1 cellular context compared by ENCODE assay signal in the genomic region with DNA sequence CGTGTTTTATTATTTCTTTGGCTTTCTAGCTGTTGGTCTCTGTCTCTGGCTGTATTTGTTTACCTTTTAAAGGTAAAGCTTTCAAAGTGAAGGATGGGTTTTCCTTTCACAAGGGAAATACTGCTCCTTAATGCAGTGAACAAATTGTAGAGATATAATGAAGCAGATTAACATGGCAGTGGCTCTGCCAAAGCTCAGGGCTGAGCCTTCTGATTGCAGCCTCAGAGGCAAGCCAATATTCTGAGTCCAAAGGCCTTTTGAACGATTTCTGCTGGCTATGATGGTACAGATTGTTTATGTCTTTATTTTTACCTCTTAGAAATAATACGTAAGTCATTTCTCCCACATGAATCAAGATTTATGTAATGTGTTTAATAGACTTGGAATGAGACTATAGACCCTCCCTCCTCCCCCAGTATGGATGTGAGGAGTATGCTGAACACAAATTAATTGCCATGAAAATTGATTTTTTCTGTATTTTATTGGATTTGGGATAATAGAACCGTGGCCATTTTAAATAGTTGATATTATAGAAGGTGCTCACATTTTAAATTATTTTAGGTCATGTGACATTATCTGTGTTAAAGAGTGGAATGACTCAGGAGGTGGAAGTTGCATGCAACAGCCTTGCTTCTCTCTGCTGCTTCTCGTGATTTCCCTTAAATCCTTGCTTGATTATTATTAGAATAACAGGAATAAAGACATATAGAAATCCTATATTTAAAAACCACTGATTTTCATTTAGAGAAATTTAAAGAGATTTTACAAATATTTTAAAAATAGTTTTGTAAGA.
TF ChIP-seq lines count a peak whose summit lies in the region.

No MANE protein-coding gene starts in this region.

TF ChIP-seq in HepG2, 621 proteins besides CTCF, POLR2A, EP300 and RAD21:
- no peak for TF ChIP-seq SMARCE1 (IDR thresholded peaks at IDR 0.05; ENCODE audit: borderline replicate concordance)
- TF ChIP-seq RCOR2 (CRISPR knock-in tag; IDR thresholded peaks at IDR 0.05), result no peak
- TF ChIP-seq, protein P1, sequence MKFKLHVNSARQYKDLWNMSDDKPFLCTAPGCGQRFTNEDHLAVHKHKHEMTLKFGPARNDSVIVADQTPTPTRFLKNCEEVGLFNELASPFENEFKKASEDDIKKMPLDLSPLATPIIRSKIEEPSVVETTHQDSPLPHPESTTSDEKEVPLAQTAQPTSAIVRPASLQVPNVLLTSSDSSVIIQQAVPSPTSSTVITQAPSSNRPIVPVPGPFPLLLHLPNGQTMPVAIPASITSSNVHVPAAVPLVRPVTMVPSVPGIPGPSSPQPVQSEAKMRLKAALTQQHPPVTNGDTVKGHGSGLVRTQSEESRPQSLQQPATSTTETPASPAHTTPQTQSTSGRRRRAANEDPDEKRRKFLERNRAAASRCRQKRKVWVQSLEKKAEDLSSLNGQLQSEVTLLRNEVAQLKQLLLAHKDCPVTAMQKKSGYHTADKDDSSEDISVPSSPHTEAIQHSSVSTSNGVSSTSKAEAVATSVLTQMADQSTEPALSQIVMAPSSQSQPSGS (CRISPR knock-in tag; IDR thresholded peaks at IDR 0.05), result no peak
- TF ChIP-seq, protein P2, sequence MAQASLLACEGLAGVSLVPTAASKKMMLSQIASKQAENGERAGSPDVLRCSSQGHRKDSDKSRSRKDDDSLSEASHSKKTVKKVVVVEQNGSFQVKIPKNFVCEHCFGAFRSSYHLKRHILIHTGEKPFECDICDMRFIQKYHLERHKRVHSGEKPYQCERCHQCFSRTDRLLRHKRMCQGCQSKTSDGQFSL (CRISPR knock-in tag; IDR thresholded peaks at IDR 0.05), result no peak
- TF ChIP-seq NPAS2 (CRISPR knock-in tag; IDR thresholded peaks at IDR 0.05; ENCODE audit: borderline replicate concordance), result no peak
- no peak for TF ChIP-seq KDM4B (CRISPR knock-in tag; IDR thresholded peaks at IDR 0.05)
- no peak for TF ChIP-seq BCL6 (CRISPR knock-in tag; IDR thresholded peaks at IDR 0.05)
- no peak for TF ChIP-seq PRPF4 (IDR thresholded peaks at IDR 0.05; ENCODE audit: low read depth, low read length, poor library complexity, severe bottlenecking)
- no peak for TF ChIP-seq ZNF749 (CRISPR knock-in tag; IDR thresholded peaks at IDR 0.05; ENCODE audit: borderline replicate concordance)
- TF ChIP-seq, protein P3, sequence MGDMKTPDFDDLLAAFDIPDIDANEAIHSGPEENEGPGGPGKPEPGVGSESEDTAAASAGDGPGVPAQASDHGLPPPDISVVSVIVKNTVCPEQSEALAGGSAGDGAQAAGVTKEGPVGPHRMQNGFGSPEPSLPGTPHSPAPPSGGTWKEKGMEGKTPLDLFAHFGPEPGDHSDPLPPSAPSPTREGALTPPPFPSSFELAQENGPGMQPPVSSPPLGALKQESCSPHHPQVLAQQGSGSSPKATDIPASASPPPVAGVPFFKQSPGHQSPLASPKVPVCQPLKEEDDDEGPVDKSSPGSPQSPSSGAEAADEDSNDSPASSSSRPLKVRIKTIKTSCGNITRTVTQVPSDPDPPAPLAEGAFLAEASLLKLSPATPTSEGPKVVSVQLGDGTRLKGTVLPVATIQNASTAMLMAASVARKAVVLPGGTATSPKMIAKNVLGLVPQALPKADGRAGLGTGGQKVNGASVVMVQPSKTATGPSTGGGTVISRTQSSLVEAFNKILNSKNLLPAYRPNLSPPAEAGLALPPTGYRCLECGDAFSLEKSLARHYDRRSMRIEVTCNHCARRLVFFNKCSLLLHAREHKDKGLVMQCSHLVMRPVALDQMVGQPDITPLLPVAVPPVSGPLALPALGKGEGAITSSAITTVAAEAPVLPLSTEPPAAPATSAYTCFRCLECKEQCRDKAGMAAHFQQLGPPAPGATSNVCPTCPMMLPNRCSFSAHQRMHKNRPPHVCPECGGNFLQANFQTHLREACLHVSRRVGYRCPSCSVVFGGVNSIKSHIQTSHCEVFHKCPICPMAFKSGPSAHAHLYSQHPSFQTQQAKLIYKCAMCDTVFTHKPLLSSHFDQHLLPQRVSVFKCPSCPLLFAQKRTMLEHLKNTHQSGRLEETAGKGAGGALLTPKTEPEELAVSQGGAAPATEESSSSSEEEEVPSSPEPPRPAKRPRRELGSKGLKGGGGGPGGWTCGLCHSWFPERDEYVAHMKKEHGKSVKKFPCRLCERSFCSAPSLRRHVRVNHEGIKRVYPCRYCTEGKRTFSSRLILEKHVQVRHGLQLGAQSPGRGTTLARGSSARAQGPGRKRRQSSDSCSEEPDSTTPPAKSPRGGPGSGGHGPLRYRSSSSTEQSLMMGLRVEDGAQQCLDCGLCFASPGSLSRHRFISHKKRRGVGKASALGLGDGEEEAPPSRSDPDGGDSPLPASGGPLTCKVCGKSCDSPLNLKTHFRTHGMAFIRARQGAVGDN (CRISPR knock-in tag; IDR thresholded peaks at IDR 0.05), result no peak
- TF ChIP-seq ZNF713 (CRISPR knock-in tag; IDR thresholded peaks at IDR 0.05), result no peak
- TF ChIP-seq KAT7 (CRISPR knock-in tag; IDR thresholded peaks at IDR 0.05; ENCODE audit: borderline replicate concordance), result no peak
